ENCODE assay signal across 1 cellular context in the genomic region with DNA sequence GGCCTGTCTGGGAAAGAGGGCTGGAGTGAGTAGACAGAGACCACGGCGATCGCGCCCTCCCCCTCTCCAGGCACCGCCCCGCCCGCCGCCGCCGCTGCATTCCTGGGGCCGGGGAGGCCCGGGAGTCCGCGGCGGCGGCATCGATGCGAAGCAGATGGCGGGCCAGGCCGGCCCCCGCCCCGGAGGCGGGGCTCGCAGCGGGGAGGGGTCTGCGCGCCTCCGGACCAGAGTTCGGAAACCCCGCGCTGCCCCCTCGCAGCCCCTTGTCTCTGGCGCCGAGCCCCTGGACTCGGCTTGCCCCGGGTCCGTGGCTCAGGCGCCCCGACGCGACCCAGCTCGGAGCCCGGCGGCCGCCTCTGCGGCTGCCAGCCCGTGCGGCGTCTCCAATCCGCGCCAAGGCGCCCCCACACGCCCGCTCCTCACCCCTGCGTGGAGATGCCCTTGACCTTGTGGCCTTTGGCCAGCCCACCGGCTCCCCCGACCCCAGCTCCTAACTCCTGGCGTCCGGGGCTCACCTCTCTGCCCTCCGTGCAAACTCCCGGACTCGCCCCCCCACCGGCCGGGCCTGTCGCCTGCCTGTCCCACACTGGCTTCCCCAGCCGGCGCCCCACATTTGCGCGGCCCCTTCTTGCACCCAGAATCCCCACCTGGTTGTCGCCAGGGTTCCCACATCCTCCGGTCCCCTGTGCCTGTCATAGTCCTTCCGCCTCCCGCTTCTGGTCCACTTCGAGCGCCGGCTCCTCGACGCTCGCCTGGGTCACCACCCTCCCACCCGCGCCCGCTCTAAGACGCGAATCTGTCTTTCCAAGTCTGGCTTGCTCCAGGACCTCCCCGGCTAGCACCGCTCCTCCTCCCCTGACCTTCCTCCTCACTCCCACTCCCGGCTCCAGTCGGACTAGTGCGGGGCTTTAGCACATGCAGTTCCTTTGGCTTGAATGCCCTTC.
TF ChIP-seq lines count a peak whose summit lies in the region.

No MANE protein-coding gene starts in this region.

TF ChIP-seq in liver, 16 proteins besides CTCF, POLR2A, EP300 and RAD21 (continued from another document):
- TF ChIP-seq NR2F2 (IDR thresholded peaks at IDR 0.05) (no peak), FOXA2 (IDR thresholded peaks at IDR 0.05) (no peak), HNF4A (conservative IDR thresholded peaks at IDR 0.05) (no peak)
